Comparison of ENCODE assay signal across 22 cellular contexts in the genomic region with DNA sequence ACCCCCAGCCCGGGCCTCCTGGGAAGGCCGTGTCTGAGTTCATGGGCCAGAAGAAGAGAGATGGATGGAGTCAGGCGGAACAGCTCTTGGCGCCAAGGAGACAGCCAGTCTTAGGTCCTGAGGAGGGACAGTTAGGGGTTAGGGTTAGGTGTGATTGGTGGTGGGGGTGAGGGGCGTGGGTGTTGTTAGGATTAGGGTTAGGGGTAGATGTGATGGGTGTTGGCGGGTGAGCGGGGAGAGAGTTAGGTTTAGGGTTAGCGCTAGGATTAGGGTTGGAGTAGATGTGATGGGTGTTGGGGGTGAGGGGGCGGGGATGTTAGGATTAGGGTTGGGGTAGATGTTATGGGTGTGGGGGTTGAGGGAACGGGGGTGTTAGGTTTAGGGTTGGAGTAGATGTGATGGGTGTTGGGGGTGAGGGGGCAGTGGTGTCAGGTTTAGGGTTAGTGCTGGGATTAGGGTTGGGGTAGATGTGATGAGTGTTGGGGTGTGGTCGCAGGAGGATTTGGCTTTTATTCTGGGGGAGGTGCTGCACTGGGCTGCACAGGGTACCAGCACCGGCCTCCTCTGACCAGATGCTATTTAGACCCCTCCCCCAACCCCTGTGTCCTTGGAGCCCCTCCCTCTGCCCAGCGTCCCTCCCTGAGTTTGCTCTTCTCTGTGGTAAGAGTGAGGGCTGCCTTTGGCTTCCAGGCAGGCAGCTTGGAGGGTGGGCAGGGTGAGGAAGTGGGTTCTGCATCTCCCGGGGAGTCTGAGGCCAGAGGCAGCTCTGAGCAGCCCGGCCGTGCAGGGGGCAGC.
"Had no signal": no experiment of that assay in that cellular context is flagged by ENCODE, and none has a peak within 500 bp of the region (broad histone marks: within the 10 kb centered on the region; RNA-seq: fewer than 3 reads in every experiment).

No MANE protein-coding gene starts in this region.

- H3K27ac ChIP-seq: adrenal gland, esophagus squamous epithelium, heart right ventricle, pancreas, right lobe of liver, testis, upper lobe of left lung had no signal

- H3K4me2 ChIP-seq: smooth muscle cell had no signal

- H3K27me3 ChIP-seq: right lobe of liver, testis, upper lobe of left lung had no signal

- H3K36me3 ChIP-seq: adrenal gland, esophagus squamous epithelium, heart right ventricle, pancreas, right lobe of liver, upper lobe of left lung had no signal

- DNase-seq: activated CD4-positive, alpha-beta T cell treated with anti-CD3 and anti-CD28 coated beads, Interleukin-2, amount 50 U/mL, for 1 hour; activated CD4-positive, CD25-positive, alpha-beta regulatory T cell treated with anti-CD3 and anti-CD28 coated beads, Interleukin-2, amount 50 U/mL, for 72 hours; activated effector memory CD4-positive, alpha-beta T cell treated with anti-CD3 and anti-CD28 coated beads, Interleukin-2, amount 50 U/mL, for 16 hours; activated naive CD4-positive, alpha-beta T cell treated with anti-CD3 and anti-CD28 coated beads, Interleukin-2, amount 50 U/mL, for 16 hours; activated T-cell treated with anti-CD3 and anti-CD28 coated beads, Interleukin-2, amount 50 U/mL, for 72 hours; adrenal gland; dermis blood vessel endothelial cell; effector memory CD4-positive, alpha-beta T cell; esophagus squamous epithelium; heart right ventricle; immature natural killer cell; naive B cell; stimulated activated CD4-positive, alpha-beta T cell treated with anti-CD3 and anti-CD28 coated beads, Interleukin-4, amount 100 ng/mL, for 24 hours; testis; upper lobe of left lung had no signal

- H3K36me3 Mint-ChIP-seq: memory B cell; naive B cell; stimulated activated effector memory CD8-positive, alpha-beta T cell treated with anti-CD3 and anti-CD28 coated beads, Interleukin-12 subunit alpha, Interleukin-12 subunit beta, amount 100 ng/mL, for 72 hours had no signal

- H3K9me3 Mint-ChIP-seq: immature natural killer cell; memory B cell; naive B cell; stimulated activated effector memory CD8-positive, alpha-beta T cell treated with anti-CD3 and anti-CD28 coated beads, Interleukin-12 subunit alpha, Interleukin-12 subunit beta, amount 100 ng/mL, for 72 hours had no signal

- H3K4me3 Mint-ChIP-seq: activated T-cell treated with anti-CD3 and anti-CD28 coated beads, Interleukin-2, amount 50 U/mL, for 72 hours; memory B cell; stimulated activated effector memory CD8-positive, alpha-beta T cell treated with anti-CD3 and anti-CD28 coated beads, Interleukin-12 subunit alpha, Interleukin-12 subunit beta, amount 100 ng/mL, for 72 hours; T-helper 1 cell treated with Interleukin-12 subunit alpha and Interleukin-12 subunit beta and Interleukin-4 antibody, amounts not matched to agents 30 μg/mL and 1 μg/mL, for 36 hours had no signal

- ATAC-seq: activated T-cell treated with anti-CD3 and anti-CD28 coated beads, Interleukin-2, amount 50 U/mL, for 72 hours; heart right ventricle; mucosa of descending colon; pancreas; right lobe of liver; stimulated activated effector memory CD8-positive, alpha-beta T cell treated with anti-CD3 and anti-CD28 coated beads, Interleukin-12 subunit alpha, Interleukin-12 subunit beta, amount 100 ng/mL, for 72 hours had no signal

- H3K4me1 ChIP-seq: adrenal gland, pancreas, right lobe of liver, testis had no signal

- H3K4me3 ChIP-seq: adrenal gland, esophagus squamous epithelium, heart right ventricle, mucosa of descending colon, pancreas, right lobe of liver, smooth muscle cell, testis, upper lobe of left lung had no signal

- H3K9me3 ChIP-seq: adrenal gland, esophagus squamous epithelium, heart right ventricle, mucosa of descending colon, pancreas, right lobe of liver, testis, upper lobe of left lung had no signal

- H3K27ac Mint-ChIP-seq: activated T-cell treated with anti-CD3 and anti-CD28 coated beads, Interleukin-2, amount 50 U/mL, for 72 hours; memory B cell; stimulated activated effector memory CD8-positive, alpha-beta T cell treated with anti-CD3 and anti-CD28 coated beads, Interleukin-12 subunit alpha, Interleukin-12 subunit beta, amount 100 ng/mL, for 72 hours had no signal

- H3K27me3 Mint-ChIP-seq: memory B cell, naive B cell had no signal
